Comparison of ENCODE assay signal across 26 cellular contexts in the genomic region with DNA sequence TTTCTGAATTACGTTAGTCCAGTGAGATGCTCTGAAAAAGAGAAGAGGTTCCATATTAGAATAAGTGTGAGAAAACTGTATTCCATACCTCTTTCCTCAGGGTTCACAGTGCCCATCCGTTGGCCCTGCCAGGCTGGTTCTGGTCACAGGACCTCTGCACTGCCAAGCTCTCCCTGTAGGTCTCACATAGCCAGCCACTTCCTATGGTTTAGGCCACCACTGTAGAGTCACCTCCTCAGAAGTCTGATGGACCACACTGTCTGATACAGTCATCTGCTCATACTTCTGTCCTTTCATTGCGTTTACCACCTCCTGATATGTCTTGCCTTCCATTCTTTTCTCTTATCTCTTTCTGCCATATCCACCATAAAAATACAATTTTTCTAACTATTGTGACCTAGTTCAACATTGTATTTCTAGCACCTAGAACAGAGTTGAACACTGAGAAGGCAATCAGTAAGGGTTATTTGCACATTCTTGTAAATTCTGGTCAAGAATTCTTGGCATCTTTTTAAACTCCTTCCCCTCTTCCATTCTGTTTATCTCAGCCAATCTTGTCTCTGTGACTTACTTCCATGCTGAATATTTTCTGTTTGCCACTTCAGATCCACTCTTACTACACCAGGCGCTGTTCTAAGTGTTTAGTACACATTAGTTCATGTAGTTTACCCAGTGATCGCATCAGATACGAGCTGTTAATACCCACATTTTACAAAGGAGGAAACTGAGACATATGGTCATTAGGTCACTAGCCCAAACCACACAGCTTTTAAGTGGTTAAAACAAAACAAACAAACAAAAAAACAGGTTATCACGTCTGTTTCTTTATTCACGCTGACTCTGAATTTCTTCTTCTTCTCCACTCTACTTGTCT.
DNase-seq lines count a peak whose midpoint lies in the region; ATAC-seq and TF ChIP-seq lines count a peak whose summit lies in the region.
"Had no signal": no experiment of that assay in that cellular context is flagged by ENCODE, and none has a peak within 500 bp of the region (broad histone marks: within the 10 kb centered on the region; RNA-seq: fewer than 3 reads in every experiment).

No MANE protein-coding gene starts in this region.

- 77 to 82% methylated on average over 8 of the region's 8 CpGs for WGBS in upper lobe of left lung, 2 donors

- no peak for TF ChIP-seq EP300 in upper lobe of left lung (IDR thresholded peaks at IDR 0.05)

- intact Hi-C loops in ascending aorta (cut with DNase I) (loop anchor here (2.0 kb wide), 1 partner anchor 44 kb away; no protein-coding TSS in a partner anchor), lower lobe of right lung (cut with DNase I) (no loop called here), gastrocnemius medialis (cut with DNase I; ENCODE audit: low total_unique reads) (no loop called here)

- peak; percentile 51 for DNase-seq in EH (ENCODE audit: low read depth)
- DNase-seq in ascending aorta (ENCODE audit: low spot score in 2 of 2), result no peak
- DNase-seq in lower lobe of right lung, result no peak
- DNase-seq in gastrocnemius medialis, result no peak
- no peak for DNase-seq in upper lobe of left lung
- no peak for DNase-seq in cerebellar cortex (ENCODE audit: low spot score)
- no peak for DNase-seq in stimulated activated CD4-positive, alpha-beta T cell treated with anti-CD3 and anti-CD28 coated beads, Interleukin-1b, Interleukin-23, amount 100 ng/mL, for 48 hours
- DNase-seq: activated CD4-positive, alpha-beta T cell treated with anti-CD3 and anti-CD28 coated beads for 48 hours; activated gamma-delta T cell treated with Interleukin-2 at 50 U/mL for 16 hours; activated T-cell treated with anti-CD3 and anti-CD28 coated beads, Interleukin-2, amount 50 U/mL, for 1 hour; Caco-2; DND-41; heart left ventricle; NCI-H2171 treated with DMSO at 0.1 percent for 48 hours; NCI-H524 treated with DMSO at 0.1 percent for 48 hours; NK-92 treated with Interleukin-12 subunit alpha and Interleukin-12 subunit beta, amount 100 ng/mL, for 24 hours; PC-3; stimulated activated CD8-positive, alpha-beta memory T cell treated with anti-CD3 and anti-CD28 coated beads, Interleukin-4, amount 100 ng/mL, for 48 hours; stomach; tibial artery had no signal

- H3K27ac ChIP-seq in ascending aorta, result peak overlapping the region; percentile 41 to 46
- no peak overlapping the region for H3K27ac ChIP-seq in lower lobe of right lung
- H3K27ac ChIP-seq in gastrocnemius medialis, result peak overlapping the region in 3 of 4 donors; percentile 2 to 75 (median 44)
- H3K27ac ChIP-seq in upper lobe of left lung, result no peak overlapping the region
- H3K27ac ChIP-seq: C4-2B, KMS-11, VCaP had no signal

- ATAC-seq in lower lobe of right lung, result peak; percentile 15 to 79
- ATAC-seq in gastrocnemius medialis, result no peak
- ATAC-seq in upper lobe of left lung (ENCODE audit: low FRiP score in 2 of 2), result no peak
- no peak for ATAC-seq in GM21723 (IDR thresholded peaks at IDR 0.05; ENCODE audit: unreplicated experiment)
- ATAC-seq: HCT116, SK-N-SH treated with all-trans-retinoic acid at 6 μM for 48 hours had no signal

- H3K27me3 ChIP-seq in ascending aorta (no peaks in the 10 kb centered on the region), lower lobe of right lung (ENCODE audit: low read depth) (no peaks in the 10 kb centered on the region), gastrocnemius medialis (no peaks in the 10 kb centered on the region), upper lobe of left lung (no peaks in the 10 kb centered on the region)
- H3K27me3 ChIP-seq: heart left ventricle, stomach, tibial artery had no signal

- TF ChIP-seq POLR2A in gastrocnemius medialis (IDR thresholded peaks at IDR 0.05) (no peak), upper lobe of left lung (IDR thresholded peaks at IDR 0.05) (no peak)

- peaks cover 13 to 18% of the 10 kb centered on the region in 2 donors for H3K36me3 ChIP-seq in ascending aorta
- H3K36me3 ChIP-seq in lower lobe of right lung, result peaks cover 8% of the 10 kb centered on the region
- peaks cover 0 to 6% of the 10 kb centered on the region in 2 donors for H3K36me3 ChIP-seq in gastrocnemius medialis
- H3K36me3 ChIP-seq in upper lobe of left lung, result peaks cover 0 to 13% (median 0%) of the 10 kb centered on the region in 4 donors

- in situ Hi-C loops in gastrocnemius medialis (cut with MboI; ENCODE audit: low sequenced_read_pairs in 4 of 4), result no loop called here

- TF ChIP-seq CTCF in ascending aorta (IDR thresholded peaks at IDR 0.05), result no peak
- no peak for TF ChIP-seq CTCF in lower lobe of right lung (IDR thresholded peaks at IDR 0.05)
- no peak for TF ChIP-seq CTCF in gastrocnemius medialis (IDR thresholded peaks at IDR 0.05 in 4 of 5, conservative IDR thresholded peaks at IDR 0.05 in 1 of 5)
- TF ChIP-seq CTCF in upper lobe of left lung (IDR thresholded peaks at IDR 0.05), result no peak

- H3K4me3 ChIP-seq in ascending aorta, result peak overlapping the region in 1 of 2 donors; percentile 12
- H3K4me3 ChIP-seq in lower lobe of right lung, result no peak overlapping the region
- H3K4me3 ChIP-seq in gastrocnemius medialis, result no peak overlapping the region
- H3K4me3 ChIP-seq in upper lobe of left lung, result no peak overlapping the region
- H3K4me3 ChIP-seq: heart left ventricle, stomach, tibial artery had no signal

- peaks cover 0 to 5% of the 10 kb centered on the region in 2 donors for H3K9me3 ChIP-seq in ascending aorta
- H3K9me3 ChIP-seq in lower lobe of right lung, result no peaks in the 10 kb centered on the region
- no peaks in the 10 kb centered on the region for H3K9me3 ChIP-seq in gastrocnemius medialis
- no peaks in the 10 kb centered on the region for H3K9me3 ChIP-seq in upper lobe of left lung
- H3K9me3 ChIP-seq: Caco-2, heart left ventricle, stomach, tibial artery had no signal

- peaks cover 3 to 59% of the 10 kb centered on the region in 2 donors for H3K4me1 ChIP-seq in ascending aorta
- H3K4me1 ChIP-seq in lower lobe of right lung, result peaks cover 42% of the 10 kb centered on the region
- peaks cover 51 to 76% of the 10 kb centered on the region in 2 donors for H3K4me1 ChIP-seq in gastrocnemius medialis
- H3K4me1 ChIP-seq in upper lobe of left lung, result peaks cover under 1 to 8% (median 4%) of the 10 kb centered on the region in 4 donors

Comparison
In these comparisons a context has a peak if more than half of its experiments do, and no peak if none do; other contexts are left out.
1. H3K27ac ChIP-seq: peak in ascending aorta (2 of 2) and gastrocnemius medialis (3 of 4); none in lower lobe of right lung (single experiment) and upper lobe of left lung (0 of 4).
2. ATAC-seq: peak in lower lobe of right lung (2 of 2); none in gastrocnemius medialis (0 of 2), upper lobe of left lung (0 of 2) and GM21723 (single experiment).